In genomic region chr1:240806201-240806745, GRCh38 we compare ENCODE assay signal across 21 cellular contexts.
"Had no signal": no experiment of that assay in that cellular context is flagged by ENCODE, and none has a peak within 500 bp of the region (broad histone marks: within the 10 kb centered on the region; RNA-seq: fewer than 3 reads in every experiment).

No MANE protein-coding gene starts in this region.

- H3K36me3 Mint-ChIP-seq: activated CD4-positive, alpha-beta memory T cell treated with anti-CD3 and anti-CD28 coated beads for 36 hours; activated naive CD8-positive, alpha-beta T cell; naive thymus-derived CD8-positive, alpha-beta T cell had no signal

- H3K27ac ChIP-seq: dorsolateral prefrontal cortex, epithelial cell of prostate, gastroesophageal sphincter, ovary, psoas muscle, skin epidermis, suprapubic skin, transverse colon, uterus had no signal

- ATAC-seq: gastroesophageal sphincter; naive thymus-derived CD8-positive, alpha-beta T cell; psoas muscle; right cardiac atrium; stimulated activated naive CD8-positive, alpha-beta T cell treated with anti-CD3 and anti-CD28 coated beads, Interleukin-15, amount 100 ng/mL, for 72 hours had no signal

- DNase-seq: activated B cell treated with CpG ODN at 0.5 μM for 24 hours; activated CD4-positive, alpha-beta memory T cell treated with anti-CD3 and anti-CD28 coated beads for 36 hours; activated CD4-positive, alpha-beta T cell treated with anti-CD3 and anti-CD28 coated beads for 4 hours; activated T-cell treated with anti-CD3 and anti-CD28 coated beads for 4 hours; amniotic stem cell; dorsolateral prefrontal cortex; mesenchymal stem cell; naive thymus-derived CD8-positive, alpha-beta T cell; ovary; psoas muscle; right cardiac atrium; stimulated activated CD4-positive, alpha-beta T cell treated with anti-CD3 and anti-CD28 coated beads, Interleukin-4, amount 100 ng/mL, for 1 hour; stimulated activated naive CD8-positive, alpha-beta T cell treated with anti-CD3 and anti-CD28 coated beads, Interleukin-15, amount 100 ng/mL, for 72 hours; transverse colon; uterus had no signal

- H3K9me3 Mint-ChIP-seq: activated B cell treated with CpG ODN at 0.5 μM for 24 hours; activated CD4-positive, alpha-beta memory T cell treated with anti-CD3 and anti-CD28 coated beads for 36 hours; activated T-helper 1 cell treated with anti-CD3 and anti-CD28 coated beads, Interleukin-12 subunit alpha, Interleukin-12 subunit beta, Interleukin-2, Interleukin-4 antibody, amounts not matched to agents 30 ng/mL and 10 ng/mL and 1 ng/mL, durations not matched to agents 14 hours and 24 hours and 36 hours; naive thymus-derived CD8-positive, alpha-beta T cell; stimulated activated naive CD8-positive, alpha-beta T cell treated with anti-CD3 and anti-CD28 coated beads, Interleukin-15, amount 100 ng/mL, for 72 hours had no signal

- H3K4me1 ChIP-seq: gastroesophageal sphincter, psoas muscle, suprapubic skin, transverse colon, uterus had no signal

- H3K27me3 ChIP-seq: dorsolateral prefrontal cortex, gastroesophageal sphincter, ovary, suprapubic skin, transverse colon, uterus had no signal

- H3K4me3 ChIP-seq: dorsolateral prefrontal cortex, gastroesophageal sphincter, ovary, psoas muscle, skin epidermis, suprapubic skin, transverse colon, uterus had no signal

- H3K4me1 Mint-ChIP-seq: activated B cell treated with CpG ODN at 0.5 μM for 24 hours; naive thymus-derived CD8-positive, alpha-beta T cell; stimulated activated naive CD8-positive, alpha-beta T cell treated with anti-CD3 and anti-CD28 coated beads, Interleukin-15, amount 100 ng/mL, for 72 hours had no signal

- H3K27ac Mint-ChIP-seq: activated B cell treated with CpG ODN at 0.5 μM for 24 hours; activated CD4-positive, alpha-beta memory T cell treated with anti-CD3 and anti-CD28 coated beads for 36 hours; activated naive CD8-positive, alpha-beta T cell; activated T-helper 1 cell treated with anti-CD3 and anti-CD28 coated beads, Interleukin-12 subunit alpha, Interleukin-12 subunit beta, Interleukin-2, Interleukin-4 antibody, amounts not matched to agents 30 ng/mL and 10 ng/mL and 1 ng/mL, durations not matched to agents 14 hours and 24 hours and 36 hours; naive thymus-derived CD8-positive, alpha-beta T cell; stimulated activated naive CD8-positive, alpha-beta T cell treated with anti-CD3 and anti-CD28 coated beads, Interleukin-15, amount 100 ng/mL, for 72 hours had no signal

- H3K27me3 Mint-ChIP-seq: activated B cell treated with CpG ODN at 0.5 μM for 24 hours; activated CD4-positive, alpha-beta memory T cell treated with anti-CD3 and anti-CD28 coated beads for 36 hours; stimulated activated naive CD8-positive, alpha-beta T cell treated with anti-CD3 and anti-CD28 coated beads, Interleukin-15, amount 100 ng/mL, for 72 hours had no signal

- H3K4me3 Mint-ChIP-seq: activated B cell treated with CpG ODN at 0.5 μM for 24 hours; activated CD4-positive, alpha-beta memory T cell treated with anti-CD3 and anti-CD28 coated beads for 36 hours; activated naive CD8-positive, alpha-beta T cell; activated T-helper 1 cell treated with anti-CD3 and anti-CD28 coated beads, Interleukin-12 subunit alpha, Interleukin-12 subunit beta, Interleukin-2, Interleukin-4 antibody, amounts not matched to agents 30 ng/mL and 10 ng/mL and 1 ng/mL, durations not matched to agents 14 hours and 24 hours and 36 hours; naive thymus-derived CD8-positive, alpha-beta T cell; stimulated activated naive CD8-positive, alpha-beta T cell treated with anti-CD3 and anti-CD28 coated beads, Interleukin-15, amount 100 ng/mL, for 72 hours had no signal

- H3K9me3 ChIP-seq: gastroesophageal sphincter, ovary, psoas muscle, suprapubic skin, transverse colon, uterus had no signal
